ENCODE assay signal across 13 cellular contexts in the genomic region with DNA sequence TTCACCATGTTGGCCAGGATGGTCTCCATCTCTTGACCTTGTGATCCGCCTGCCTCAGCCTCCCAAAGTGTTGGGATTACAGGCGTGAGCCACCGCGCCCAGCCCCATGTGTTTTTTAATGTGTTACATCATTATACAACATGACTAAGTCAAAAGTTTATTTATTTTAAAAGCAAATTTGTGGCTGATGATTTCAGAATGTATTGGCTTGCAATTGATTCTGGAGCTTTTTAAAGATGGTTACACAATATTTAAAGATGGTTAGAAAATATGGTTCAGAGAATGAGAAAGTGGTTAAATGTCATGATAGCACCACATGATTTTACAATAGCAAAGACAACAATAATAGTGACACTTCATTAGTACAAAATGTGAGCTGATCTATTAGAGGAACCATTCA.
"Had no signal": no experiment of that assay in that cellular context is flagged by ENCODE, and none has a peak within 500 bp of the region (broad histone marks: within the 10 kb centered on the region; RNA-seq: fewer than 3 reads in every experiment).

No MANE protein-coding gene starts in this region.

- H3K27ac Mint-ChIP-seq: activated CD8-positive, alpha-beta T cell treated with anti-CD3 and anti-CD28 coated beads for 36 hours; activated naive CD8-positive, alpha-beta T cell treated with anti-CD3 and anti-CD28 coated beads, Interleukin-2, amount 10 ng/mL, durations not matched to agents 7 days and 5 days had no signal

- FAIRE-seq: frontal cortex had no signal

- ATAC-seq: activated CD8-positive, alpha-beta T cell treated with anti-CD3 and anti-CD28 coated beads for 36 hours had no signal

- H3K9ac ChIP-seq: parathyroid adenoma had no signal

- H3K4me1 Mint-ChIP-seq: activated naive CD8-positive, alpha-beta T cell treated with anti-CD3 and anti-CD28 coated beads, Interleukin-2, amount 10 ng/mL, durations not matched to agents 7 days and 5 days had no signal

- H3K4me1 ChIP-seq: parathyroid adenoma, tibial nerve had no signal

- H3K9me3 ChIP-seq: tibial nerve had no signal

- H3K4me3 ChIP-seq: coronary artery, tibial nerve had no signal

- DNase-seq: activated CD4-positive, alpha-beta T cell treated with anti-CD3 and anti-CD28 coated beads for 4 hours; activated CD8-positive, alpha-beta memory T cell treated with anti-CD3 and anti-CD28 coated beads, Interleukin-2, amount 50 U/mL, for 4 hours; activated CD8-positive, alpha-beta T cell treated with anti-CD3 and anti-CD28 coated beads for 36 hours; activated naive CD8-positive, alpha-beta T cell treated with anti-CD3 and anti-CD28 coated beads, Interleukin-2, amount 10 ng/mL, durations not matched to agents 7 days and 5 days; aorta; effector memory CD4-positive, alpha-beta T cell; kidney; retina; WERI-Rb-1 had no signal

- H3K27ac ChIP-seq: parathyroid adenoma, tibial nerve, WERI-Rb-1 had no signal

- H3K79me2 ChIP-seq: parathyroid adenoma had no signal

- H2AFZ ChIP-seq: parathyroid adenoma had no signal

- H3K9me3 Mint-ChIP-seq: activated CD8-positive, alpha-beta T cell treated with anti-CD3 and anti-CD28 coated beads for 36 hours; activated naive CD8-positive, alpha-beta T cell treated with anti-CD3 and anti-CD28 coated beads, Interleukin-2, amount 10 ng/mL, durations not matched to agents 7 days and 5 days had no signal

- H3K4me3 Mint-ChIP-seq: activated CD8-positive, alpha-beta T cell treated with anti-CD3 and anti-CD28 coated beads for 36 hours; activated naive CD8-positive, alpha-beta T cell treated with anti-CD3 and anti-CD28 coated beads, Interleukin-2, amount 10 ng/mL, durations not matched to agents 7 days and 5 days had no signal

- H3K27me3 ChIP-seq: tibial nerve had no signal

- H3K36me3 Mint-ChIP-seq: activated naive CD8-positive, alpha-beta T cell treated with anti-CD3 and anti-CD28 coated beads, Interleukin-2, amount 10 ng/mL, durations not matched to agents 7 days and 5 days had no signal

- H3K36me3 ChIP-seq: tibial nerve, WERI-Rb-1 had no signal
